ENCODE assay signal across 13 cellular contexts in the genomic region with DNA sequence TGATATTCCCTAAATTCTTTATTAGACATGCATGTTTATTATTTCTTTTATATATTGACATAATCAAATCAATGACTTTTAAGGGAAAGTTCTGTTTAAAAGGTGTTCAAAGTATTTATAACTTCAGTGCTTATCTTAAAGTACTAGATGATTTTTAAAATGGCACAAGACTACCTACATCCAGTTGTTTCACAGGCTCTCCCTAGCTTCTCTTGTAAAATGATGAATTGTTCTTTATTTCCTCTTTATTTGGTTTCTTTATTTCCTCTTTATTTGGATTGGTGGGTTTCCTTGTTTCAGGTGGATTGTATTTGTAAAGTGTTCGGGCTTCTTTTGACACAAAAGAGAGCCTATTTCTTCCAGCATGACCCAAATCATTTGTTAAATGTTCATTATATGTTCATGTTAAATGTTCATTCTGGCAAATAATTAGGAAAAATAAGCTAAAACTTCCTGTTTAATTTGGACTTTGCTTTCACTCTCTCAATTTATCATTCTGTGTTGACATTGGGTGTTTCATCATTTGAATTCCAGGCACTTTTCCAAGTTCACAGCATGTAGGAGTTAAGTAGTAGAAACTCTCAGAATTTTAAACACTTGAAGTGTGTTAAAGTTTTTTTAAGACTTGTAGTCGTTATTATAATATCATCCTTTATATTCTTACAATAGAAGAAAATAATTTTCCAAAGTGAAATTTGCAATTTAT. TPM values are rescaled to one million over a fixed set of nuclear protein-coding genes. Genes with fewer than 3 reads are reported as not detected.
A peak's percentile ranks its signal among the peaks of the same experiment; 100 is the strongest.
DNase-seq lines count a peak whose midpoint lies in the region; ATAC-seq and TF ChIP-seq lines count a peak whose summit lies in the region.
"Had no signal": no experiment of that assay in that cellular context is flagged by ENCODE, and none has a peak within 500 bp of the region (broad histone marks: within the 10 kb centered on the region; RNA-seq: fewer than 3 reads in every experiment).

No MANE protein-coding gene starts in this region.

- H3K4me3 Mint-ChIP-seq in Calu3 (ENCODE audit: low read depth, unreplicated experiment): peak overlapping the region; percentile 45
- H3K4me3 Mint-ChIP-seq: CD8-positive, alpha-beta memory T cell had no signal

- no peaks in the 10 kb centered on the region for H3K27me3 Mint-ChIP-seq in Calu3 (ENCODE audit: unreplicated experiment)
- H3K27me3 Mint-ChIP-seq: CD8-positive, alpha-beta memory T cell had no signal

- ATAC-seq in GM18909 (IDR thresholded peaks at IDR 0.05; ENCODE audit: poor library complexity, unreplicated experiment): no peak
- ATAC-seq in HG02798 (IDR thresholded peaks at IDR 0.05; ENCODE audit: poor library complexity, unreplicated experiment): no peak
- ATAC-seq in HG03108 (IDR thresholded peaks at IDR 0.05; ENCODE audit: unreplicated experiment): no peak

- BruUV-seq in Calu3 (replicated peaks; lab: Mats Ljungman, UMichigan): no TSS peak

- H3K4me1 Mint-ChIP-seq in Calu3 (ENCODE audit: low read depth, unreplicated experiment): peaks cover 38% of the 10 kb centered on the region
- H3K4me1 Mint-ChIP-seq: CD8-positive, alpha-beta memory T cell had no signal

- CTCF ChIA-PET in Calu3 (lab: Charles Lee): interaction anchor here (0.6 to 1.0 kb wide), 2 partner anchors 9 to 1090 kb away, joined by 4 to 5 read pairs; no protein-coding TSS in a partner anchor

- intact Hi-C loops in Calu3 (cut with micrococcal nuclease; ENCODE audit: unreplicated experiment): loop anchor here (5.0 kb wide), 1 partner anchor 154 kb away; no protein-coding TSS in a partner anchor

- no peaks in the 10 kb centered on the region for H3K36me3 Mint-ChIP-seq in Calu3 (ENCODE audit: insufficient read depth, unreplicated experiment)
- H3K36me3 Mint-ChIP-seq: CD8-positive, alpha-beta memory T cell had no signal

- peaks cover 3% of the 10 kb centered on the region for H3K9me3 Mint-ChIP-seq in Calu3 (ENCODE audit: low read depth, unreplicated experiment)

- H3K27ac Mint-ChIP-seq in Calu3 (ENCODE audit: unreplicated experiment): peak overlapping the region; percentile 77
- H3K27ac Mint-ChIP-seq: CD8-positive, alpha-beta memory T cell had no signal

- TF ChIP-seq CTCF in Calu3 (IDR thresholded peaks at IDR 0.05; ENCODE audit: unreplicated experiment): no peak

- DNase-seq in Calu3 (no peak), NCI-H446 (lab: John Stamatoyannopoulos, UW) (peak; percentile 81 to 92), dermis blood vessel endothelial cell (peak; percentile 34), mucosa of gallbladder (ENCODE audit: low spot score) (peak; percentile 21), NCI-H345 (lab: John Stamatoyannopoulos, UW) (no peak)
- DNase-seq: amygdala; CD8-positive, alpha-beta memory T cell; NCI-H1694 treated with DMSO at 0.1 percent for 48 hours; SJCRH30 had no signal

RNA-seq across cellular contexts. Expression of a gene that starts 24.6 kb away (rescaled TPM):
- total RNA-seq in Calu3 (2022) (0.81 and 1.4 TPM in 2 replicates), dermis blood vessel endothelial cell (2.6 and 4.4 TPM in 2 replicates), mucosa of gallbladder (0.20 TPM)
- total RNA-seq: CD8-positive, alpha-beta memory T cell; H1 had no signal

Comparison
In these comparisons a context has a peak if more than half of its experiments do, and no peak if none do; other contexts are left out.
1. DNase-seq: peak in NCI-H446 (2 of 2), dermis blood vessel endothelial cell (single experiment) and mucosa of gallbladder (single experiment); none in Calu3 (single experiment) and NCI-H345 (single experiment).